30 cellular contexts compared by ENCODE assay signal in genomic region chr12:57419495-57419894, GRCh38. TPM values are rescaled to one million over a fixed set of nuclear protein-coding genes. Genes with fewer than 3 reads are reported as not detected.
"Had no signal": no experiment of that assay in that cellular context is flagged by ENCODE, and none has a peak within 500 bp of the region (broad histone marks: within the 10 kb centered on the region; RNA-seq: fewer than 3 reads in every experiment).

No MANE protein-coding gene starts in this region.

- H3K27me3 ChIP-seq: brain microvascular endothelial cell, MG63, SJCRH30 had no signal

- ATAC-seq: activated naive CD4-positive, alpha-beta T cell treated with anti-CD3 and anti-CD28 coated beads, Interleukin-2, amount 50 U/mL, for 72 hours; Panc1; SK-N-SH treated with all-trans-retinoic acid at 6 μM for 48 hours had no signal

- H3K27ac Mint-ChIP-seq: activated B cell treated with CpG ODN at 0.5 μM for 24 hours; activated CD4-positive, alpha-beta memory T cell treated with anti-CD3 and anti-CD28 coated beads for 36 hours; activated CD4-positive, alpha-beta T cell treated with anti-CD3 and anti-CD28 coated beads, Interleukin-2, amount 10 ng/mL, durations not matched to agents 7 days and 5 days; activated naive CD4-positive, alpha-beta T cell treated with anti-CD3 and anti-CD28 coated beads, Interleukin-2, amount 50 U/mL, for 72 hours had no signal

- H3K4me3 Mint-ChIP-seq: activated B cell treated with CpG ODN at 0.5 μM for 24 hours; activated CD4-positive, alpha-beta memory T cell treated with anti-CD3 and anti-CD28 coated beads for 36 hours; activated CD4-positive, alpha-beta T cell treated with anti-CD3 and anti-CD28 coated beads, Interleukin-2, amount 10 ng/mL, durations not matched to agents 7 days and 5 days had no signal

- H3K9me3 Mint-ChIP-seq: activated B cell treated with CpG ODN at 0.5 μM for 24 hours; activated CD4-positive, alpha-beta memory T cell treated with anti-CD3 and anti-CD28 coated beads for 36 hours; activated CD4-positive, alpha-beta T cell treated with anti-CD3 and anti-CD28 coated beads, Interleukin-2, amount 10 ng/mL, durations not matched to agents 7 days and 5 days; activated naive CD4-positive, alpha-beta T cell treated with anti-CD3 and anti-CD28 coated beads, Interleukin-2, amount 50 U/mL, for 72 hours had no signal

- H3K9me3 ChIP-seq: MG63 had no signal

- H3K36me3 ChIP-seq: brain microvascular endothelial cell had no signal

- H3K4me3 ChIP-seq: MG63, SJCRH30 had no signal

- H3K27me3 Mint-ChIP-seq: activated B cell treated with CpG ODN at 0.5 μM for 24 hours; activated CD4-positive, alpha-beta memory T cell treated with anti-CD3 and anti-CD28 coated beads for 36 hours; activated CD4-positive, alpha-beta T cell treated with anti-CD3 and anti-CD28 coated beads, Interleukin-2, amount 10 ng/mL, durations not matched to agents 7 days and 5 days had no signal

- DNase-seq: activated B cell treated with CpG ODN at 0.5 μM for 24 hours; activated CD4-positive, alpha-beta memory T cell treated with anti-CD3 and anti-CD28 coated beads for 36 hours; activated CD4-positive, alpha-beta T cell treated with anti-CD3 and anti-CD28 coated beads for 1 hour; activated CD4-positive, alpha-beta T cell treated with anti-CD3 and anti-CD28 coated beads, Interleukin-2, amount 10 ng/mL, durations not matched to agents 7 days and 5 days; activated effector memory CD4-positive, alpha-beta T cell treated with Interleukin-2 at 50 U/mL for 16 hours; activated naive CD4-positive, alpha-beta T cell treated with Interleukin-2 at 50 U/mL for 16 hours; activated T-cell treated with anti-CD3 and anti-CD28 coated beads, Interleukin-2, amount 50 U/mL, for 1 hour; brain microvascular endothelial cell; MG63; MV-4-11; NCI-H1092 treated with DMSO at 0.1 percent for 48 hours; NCI-H1417 treated with DMSO at 0.1 percent for 48 hours; NCI-H1694; NCI-H2029; NCI-H2107; NCI-H510A treated with DMSO at 0.1 percent for 48 hours; NCI-H69; NK-92 treated with Interleukin-12 subunit alpha and Interleukin-12 subunit beta, amount 100 ng/mL, for 24 hours; OCI-M1; Right ventricle myocardium superior; RPMI8226; SJCRH30; SW 1271 had no signal

- H3K27ac ChIP-seq: brain microvascular endothelial cell, SJCRH30 had no signal

RNA-seq across cellular contexts. Expression of gene INHBC, which starts 15.1 kb away (rescaled TPM):
- total RNA-seq: activated B cell treated with CpG ODN at 0.5 μM for 24 hours; activated CD4-positive, alpha-beta memory T cell treated with anti-CD3 and anti-CD28 coated beads for 36 hours; activated CD4-positive, alpha-beta T cell treated with anti-CD3 and anti-CD28 coated beads, Interleukin-2, amount 10 ng/mL, durations not matched to agents 7 days and 5 days; activated CD8-positive, alpha-beta memory T cell treated with anti-CD3 and anti-CD28 coated beads for 36 hours; activated naive CD4-positive, alpha-beta T cell treated with anti-CD3 and anti-CD28 coated beads, Interleukin-2, amount 50 U/mL, for 72 hours; cardiac septum; Right ventricle myocardium superior; T-helper 1 cell treated with Interleukin-12 subunit alpha and Interleukin-12 subunit beta and Interleukin-4 antibody, amounts not matched to agents 30 ng/mL and 1 ng/mL, for 36 hours had no signal

RNA-seq across cellular contexts. Expression of gene INHBE, which starts 35.6 kb away (rescaled TPM):
- total RNA-seq: activated CD4-positive, alpha-beta T cell treated with anti-CD3 and anti-CD28 coated beads, Interleukin-2, amount 10 ng/mL, durations not matched to agents 7 days and 5 days; Right ventricle myocardium superior; T-helper 1 cell treated with Interleukin-12 subunit alpha and Interleukin-12 subunit beta and Interleukin-4 antibody, amounts not matched to agents 30 ng/mL and 1 ng/mL, for 36 hours had no signal
- polyA plus RNA-seq: adipose tissue had no signal
